1 cellular context compared by ENCODE assay signal in genomic region chr7:7237978-7238267, GRCh38.
TF ChIP-seq lines count a peak whose summit lies in the region.

No MANE protein-coding gene starts in this region.

TF ChIP-seq in K562, 482 proteins besides CTCF, POLR2A, EP300 and RAD21 (continued from another document):
- TF ChIP-seq MEIS2 (IDR thresholded peaks at IDR 0.05; ENCODE audit: partially characterized antibody) (peak; percentile 62), PBX2 (CRISPR knock-in tag; IDR thresholded peaks at IDR 0.05; ENCODE audit: low read depth) (no peak), PBX2 (tag; conservative IDR thresholded peaks at IDR 0.05; ENCODE audit: low read depth) (peak; percentile 52; the same call in 1 of the 2 replicates), MYBL2 (IDR thresholded peaks at IDR 0.05; ENCODE audit: low read depth) (no peak), MYBL2 (CRISPR knock-in tag; IDR thresholded peaks at IDR 0.05; ENCODE audit: borderline replicate concordance) (no peak), BRF2 (IDR thresholded peaks at IDR 0.05; ENCODE audit: borderline replicate concordance, insufficient read depth, insufficient read length) (no peak), ZNF592 (IDR thresholded peaks at IDR 0.05) (no peak), AFF1 (IDR thresholded peaks at IDR 0.05; ENCODE audit: low read depth in 1 of 2, partially characterized antibody in 2 of 2) (no peak), DPF2 (IDR thresholded peaks at IDR 0.05) (no peak), UBTF (IDR thresholded peaks at IDR 0.05; ENCODE audit: borderline replicate concordance in 1 of 2, low read depth in 2 of 2, low read length in 2 of 2) (no peak), SMARCB1 (IDR thresholded peaks at IDR 0.05; ENCODE audit: insufficient read length, low read depth) (no peak), CREB5 (CRISPR knock-in tag; IDR thresholded peaks at IDR 0.05) (no peak)
